Comparison of ENCODE assay signal across 7 cellular contexts in genomic region chr10:96292971-96293909, GRCh38.
A peak's percentile ranks its signal among the peaks of the same experiment; 100 is the strongest.
DNase-seq lines count a peak whose midpoint lies in the region; ATAC-seq and TF ChIP-seq lines count a peak whose summit lies in the region.

No MANE protein-coding gene starts in this region.

- no peaks in the 10 kb centered on the region for H3K9me3 ChIP-seq in SU-DHL-6 (ENCODE audit: insufficient read depth, low read length)

- peak; percentile 59 for TF ChIP-seq CTCF in KMS-11 (conservative IDR thresholded peaks at IDR 0.05; ENCODE audit: low read depth, low read length)
- TF ChIP-seq CTCF in SU-DHL-6 (IDR thresholded peaks at IDR 0.05; ENCODE audit: insufficient read depth, low read length, poor library complexity, severe bottlenecking): peak; percentile 58

- H3K27ac ChIP-seq in KMS-11 (no peak overlapping the region), SU-DHL-6 (ENCODE audit: low read depth, low read length) (peak overlapping the region; percentile 96)

- H3K79me2 ChIP-seq in KMS-11 (ENCODE audit: insufficient read depth, low read depth) (no peaks in the 10 kb centered on the region), SU-DHL-6 (ENCODE audit: insufficient read depth, low read length) (peaks cover 4% of the 10 kb centered on the region; the same call in 1 of the 2 replicates)

- no peak overlapping the region for H3K9ac ChIP-seq in KMS-11
- H3K9ac ChIP-seq in SU-DHL-6 (ENCODE audit: low read length): peak overlapping the region; percentile 17

- peaks cover 35% of the 10 kb centered on the region for H3F3A ChIP-seq in SU-DHL-6 (ENCODE audit: insufficient read depth)

- peak; percentile 25 for DNase-seq in EL
- peak; percentile 20 for DNase-seq in foreskin melanocyte
- DNase-seq in retina: peak; percentile 46
- DNase-seq in stimulated activated CD4-positive, alpha-beta T cell treated with anti-CD3 and anti-CD28 coated beads, Interleukin-2, amount 100 ng/mL, for 48 hours: no peak

- H2AFZ ChIP-seq in KMS-11 (ENCODE audit: low read depth): no peak overlapping the region
- H2AFZ ChIP-seq in SU-DHL-6 (ENCODE audit: low read depth, low read length, severe bottlenecking): peak overlapping the region; percentile 37

- H3K9me2 ChIP-seq in SU-DHL-6 (replicated peaks; ENCODE audit: insufficient read depth, low read length): no peaks in the 10 kb centered on the region

- H3K36me3 ChIP-seq in KMS-11 (ENCODE audit: insufficient read depth) (no peaks in the 10 kb centered on the region), SU-DHL-6 (ENCODE audit: low read length) (no peaks in the 10 kb centered on the region)

- peak; percentile 47 for ATAC-seq in GM19467 (IDR thresholded peaks at IDR 0.05; ENCODE audit: unreplicated experiment)

- H4K20me1 ChIP-seq in KMS-11 (ENCODE audit: insufficient read depth): no peaks in the 10 kb centered on the region
- H4K20me1 ChIP-seq in SU-DHL-6 (ENCODE audit: low read depth, low read length): no peaks in the 10 kb centered on the region

- H3K27me3 ChIP-seq in KMS-11 (ENCODE audit: insufficient read depth, low read depth) (no peaks in the 10 kb centered on the region), SU-DHL-6 (ENCODE audit: low read length) (no peaks in the 10 kb centered on the region)

- H3K4me1 ChIP-seq in KMS-11 (ENCODE audit: low read depth, poor library complexity, severe bottlenecking): peaks cover 11% of the 10 kb centered on the region

- H3K4me3 ChIP-seq in KMS-11 (IDR thresholded peaks at IDR 0.05; ENCODE audit: insufficient read depth, low read depth, low read length) (no peak overlapping the region), SU-DHL-6 (ENCODE audit: insufficient read depth, low read length, poor library complexity, severe bottlenecking) (no peak overlapping the region)

- H3K4me2 ChIP-seq in KMS-11: no peak overlapping the region
- peak overlapping the region; percentile 82 for H3K4me2 ChIP-seq in SU-DHL-6 (ENCODE audit: low read depth, low read length, poor library complexity, severe bottlenecking)

Comparison
In these comparisons a context has a peak if more than half of its experiments do, and no peak if none do; other contexts are left out.
1. DNase-seq: peak in EL (single experiment), foreskin melanocyte (single experiment) and retina (single experiment); none in stimulated activated CD4-positive, alpha-beta T cell treated with anti-CD3 and anti-CD28 coated beads, Interleukin-2, amount 100 ng/mL, for 48 hours (0 of 2).